ENCODE assay signal across 20 cellular contexts in the genomic region with DNA sequence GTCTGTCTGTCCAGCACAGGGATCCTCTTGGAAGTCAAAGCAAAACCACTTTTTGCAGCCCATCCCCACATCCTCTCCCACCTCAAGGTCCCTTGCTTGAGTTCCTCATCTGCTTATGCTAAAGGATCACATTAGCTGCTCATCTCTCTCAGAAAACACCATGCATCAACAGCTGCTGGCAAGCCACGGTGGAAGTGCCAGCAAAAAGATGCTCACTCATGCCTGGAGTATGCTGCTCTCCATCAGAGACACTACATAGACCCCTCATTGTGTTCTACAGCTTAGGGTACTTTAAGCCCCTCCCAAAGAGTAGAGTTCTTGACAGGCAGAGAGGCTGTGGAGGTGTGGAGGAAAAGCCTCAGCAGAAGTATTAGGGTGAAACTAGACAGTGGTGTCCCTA.
DNase-seq lines count a peak whose midpoint lies in the region; ATAC-seq and TF ChIP-seq lines count a peak whose summit lies in the region.
"Had no signal": no experiment of that assay in that cellular context is flagged by ENCODE, and none has a peak within 500 bp of the region (broad histone marks: within the 10 kb centered on the region; RNA-seq: fewer than 3 reads in every experiment).

No MANE protein-coding gene starts in this region.

- H3K9me3 ChIP-seq in right cardiac atrium (ENCODE audit: control insufficient read depth, low read length) (no peaks in the 10 kb centered on the region), heart right ventricle (no peaks in the 10 kb centered on the region), ascending aorta (no peaks in the 10 kb centered on the region), PC-3 (ENCODE audit: low read length) (no peaks in the 10 kb centered on the region)
- H3K9me3 ChIP-seq: A549 had no signal

- H3K9ac ChIP-seq in PC-3 (ENCODE audit: low read length) = no peak overlapping the region
- H3K9ac ChIP-seq: BLaER1 had no signal

- H3K79me2 ChIP-seq in PC-3 (ENCODE audit: low read length) = no peaks in the 10 kb centered on the region

- no peak overlapping the region for H2AFZ ChIP-seq in PC-3 (ENCODE audit: low read length)

- CTCF ChIA-PET in PC-3 (lab: Charles Lee) = no interaction called here
- CTCF ChIA-PET in activated CD4-positive, alpha-beta memory T cell treated with anti-CD3 and anti-CD28 coated beads, Interleukin-2, amount 10 ng/mL, durations not matched to agents 7 days and 5 days (lab: Charles Lee) = interaction anchor here (1.0 kb wide), 1 partner anchor 12 kb away, joined by 3 read pairs; no protein-coding TSS in a partner anchor

- H3K36me3 ChIP-seq in heart right ventricle = no peaks in the 10 kb centered on the region
- H3K36me3 ChIP-seq in ascending aorta = no peaks in the 10 kb centered on the region
- H3K36me3 ChIP-seq in PC-3 (ENCODE audit: low read depth, low read length) = no peaks in the 10 kb centered on the region
- H3K36me3 ChIP-seq: BLaER1 had no signal

- no peaks in the 10 kb centered on the region for H3K9me2 ChIP-seq in PC-3 (replicated peaks; ENCODE audit: low read length)

- H3K27ac Mint-ChIP-seq in activated CD4-positive, alpha-beta memory T cell treated with anti-CD3 and anti-CD28 coated beads, Interleukin-2, amount 10 ng/mL, durations not matched to agents 7 days and 5 days = no peak overlapping the region

- H3F3A ChIP-seq in PC-3 (ENCODE audit: low read length, unreplicated experiment) = no peaks in the 10 kb centered on the region

- H3K27me3 ChIP-seq in right cardiac atrium (ENCODE audit: control insufficient read depth, insufficient read depth) (no peaks in the 10 kb centered on the region), heart right ventricle (no peaks in the 10 kb centered on the region), ascending aorta (no peaks in the 10 kb centered on the region), PC-3 (ENCODE audit: low read length) (no peaks in the 10 kb centered on the region)
- H3K27me3 ChIP-seq: BLaER1 had no signal

- peaks cover 4% of the 10 kb centered on the region for H3K4me1 ChIP-seq in right cardiac atrium (ENCODE audit: control insufficient read depth, insufficient read depth, low read length)
- peaks cover under 1 to 63% (median 36%) of the 10 kb centered on the region in 9 donors for H3K4me1 ChIP-seq in heart right ventricle
- peaks cover 0 to 9% of the 10 kb centered on the region in 2 donors for H3K4me1 ChIP-seq in ascending aorta
- H3K4me1 ChIP-seq in PC-3 (ENCODE audit: insufficient read depth, low read length) = peaks cover 44% of the 10 kb centered on the region
- H3K4me1 ChIP-seq: A549, BLaER1 had no signal

- H3K36me3 Mint-ChIP-seq in activated CD4-positive, alpha-beta memory T cell treated with anti-CD3 and anti-CD28 coated beads, Interleukin-2, amount 10 ng/mL, durations not matched to agents 7 days and 5 days (ENCODE audit: low read depth) = no peaks in the 10 kb centered on the region
- H3K36me3 Mint-ChIP-seq: CD4-positive, alpha-beta memory T cell had no signal

- peaks cover 7% of the 10 kb centered on the region for H3K4me1 Mint-ChIP-seq in activated CD4-positive, alpha-beta memory T cell treated with anti-CD3 and anti-CD28 coated beads, Interleukin-2, amount 10 ng/mL, durations not matched to agents 7 days and 5 days

- POLR2A ChIA-PET in PC-3 (lab: Charles Lee; ENCODE audit: unreplicated experiment) = no interaction called here
- POLR2A ChIA-PET in activated CD4-positive, alpha-beta memory T cell treated with anti-CD3 and anti-CD28 coated beads, Interleukin-2, amount 10 ng/mL, durations not matched to agents 7 days and 5 days (lab: Charles Lee) = no interaction called here

- intact Hi-C loops in right cardiac atrium (cut with DNase I) (no loop called here), heart right ventricle (cut with DNase I) (loop anchor here in 2 of 10 donors (5.0 to 10.0 kb wide), 2 partner anchors 41 to 131 kb away; no protein-coding TSS in a partner anchor), ascending aorta (cut with DNase I) (no loop called here), PC-3 (cut with micrococcal nuclease) (no loop called here)

- H3K9me3 Mint-ChIP-seq in activated CD4-positive, alpha-beta memory T cell treated with anti-CD3 and anti-CD28 coated beads, Interleukin-2, amount 10 ng/mL, durations not matched to agents 7 days and 5 days = no peaks in the 10 kb centered on the region
- H3K9me3 Mint-ChIP-seq: CD4-positive, alpha-beta memory T cell had no signal

- H3K4me3 Mint-ChIP-seq in activated CD4-positive, alpha-beta memory T cell treated with anti-CD3 and anti-CD28 coated beads, Interleukin-2, amount 10 ng/mL, durations not matched to agents 7 days and 5 days = no peak overlapping the region

- H3K4me3 ChIP-seq in right cardiac atrium (ENCODE audit: low read length) = no peak overlapping the region
- H3K4me3 ChIP-seq in heart right ventricle = no peak overlapping the region
- H3K4me3 ChIP-seq in ascending aorta = no peak overlapping the region
- no peak overlapping the region for H3K4me3 ChIP-seq in PC-3 (ENCODE audit: low read length)
- H3K4me3 ChIP-seq: A549, BLaER1, GM12878 had no signal

- no peaks in the 10 kb centered on the region for H4K20me1 ChIP-seq in PC-3 (ENCODE audit: low read length)
- H4K20me1 ChIP-seq: BLaER1 had no signal

- ATAC-seq in right cardiac atrium (no peak), heart right ventricle (no peak), PC-3 (no peak)
- ATAC-seq: A549 had no signal

- no peaks in the 10 kb centered on the region for H3K27me3 Mint-ChIP-seq in activated CD4-positive, alpha-beta memory T cell treated with anti-CD3 and anti-CD28 coated beads, Interleukin-2, amount 10 ng/mL, durations not matched to agents 7 days and 5 days
- H3K27me3 Mint-ChIP-seq: CD4-positive, alpha-beta memory T cell had no signal

- DNase-seq in right cardiac atrium (no peak), heart right ventricle (no peak), ascending aorta (ENCODE audit: low spot score in 2 of 2) (no peak), kidney tubule cell (ENCODE audit: low spot score) (peak; percentile 9), PC-3 (no peak), DMS53 treated with DMSO at 0.1 percent for 48 hours (lab: John Stamatoyannopoulos, UW; ENCODE audit: unreplicated experiment) (no peak)
- DNase-seq in activated CD4-positive, alpha-beta memory T cell treated with anti-CD3 and anti-CD28 coated beads, Interleukin-2, amount 10 ng/mL, durations not matched to agents 7 days and 5 days = no peak
- DNase-seq: CD4-positive, alpha-beta memory T cell; DMS153; GOT3; KBM-7; NCI-H1417; NCI-H187; NCI-H2107; NCI-H510A treated with DMSO at 0.1 percent for 48 hours; NCI-H774; SHP77 treated with DMSO at 0.1 percent for 48 hours had no signal

- BruUV-seq in PC-3 (replicated peaks; lab: Mats Ljungman, UMichigan) = no TSS peak

- peak overlapping the region; percentile 77 for H3K27ac ChIP-seq in right cardiac atrium (ENCODE audit: low read length)
- peak overlapping the region in 5 of 10 donors; percentile 12 to 77 (median 58) for H3K27ac ChIP-seq in heart right ventricle
- H3K27ac ChIP-seq in ascending aorta = peak overlapping the region; percentile 9 to 28
- H3K27ac ChIP-seq in PC-3 (ENCODE audit: low read length) = no peak overlapping the region
- H3K27ac ChIP-seq: A549, BLaER1 had no signal

- 2% methylated on average over 1 of the region's 1 CpG for WGBS in right cardiac atrium
- 0 to 41% methylated on average over 1 of the region's 1 CpG for WGBS in heart right ventricle, 2 donors

- H3K4me2 ChIP-seq in PC-3 (ENCODE audit: low read length) = no peak overlapping the region
- H3K4me2 ChIP-seq: A549, BLaER1 had no signal

- TF ChIP-seq CTCF in heart right ventricle (IDR thresholded peaks at IDR 0.05) (no peak), ascending aorta (IDR thresholded peaks at IDR 0.05) (no peak), PC-3 (conservative IDR thresholded peaks at IDR 0.05; ENCODE audit: low read depth, low read length) (no peak)
